In the genomic region with DNA sequence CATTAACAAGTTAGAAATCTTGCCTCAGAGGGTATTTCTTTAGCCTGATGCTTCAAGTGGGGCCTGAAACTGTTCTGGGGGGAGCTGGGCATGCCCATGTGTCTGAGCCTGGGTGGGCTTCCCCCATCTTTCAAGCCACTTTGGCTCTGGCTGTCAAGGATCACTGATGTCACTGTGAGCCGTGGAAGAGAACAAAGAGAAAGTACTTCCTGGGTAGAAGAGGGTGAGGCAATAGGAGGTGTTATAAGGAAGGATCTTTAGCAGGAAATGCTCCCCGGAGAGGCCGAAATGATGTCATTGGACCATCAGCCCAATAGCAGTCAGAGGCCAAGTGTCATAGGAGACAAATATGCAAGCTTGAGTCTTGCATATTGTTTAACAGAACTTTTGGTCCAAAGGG, we compare ENCODE assay signal across 1 cellular context.
TF ChIP-seq lines count a peak whose summit lies in the region.

No MANE protein-coding gene starts in this region.

TF ChIP-seq in HepG2, 621 proteins besides CTCF, POLR2A, EP300 and RAD21 (continued from another document):
- TF ChIP-seq, protein P1, sequence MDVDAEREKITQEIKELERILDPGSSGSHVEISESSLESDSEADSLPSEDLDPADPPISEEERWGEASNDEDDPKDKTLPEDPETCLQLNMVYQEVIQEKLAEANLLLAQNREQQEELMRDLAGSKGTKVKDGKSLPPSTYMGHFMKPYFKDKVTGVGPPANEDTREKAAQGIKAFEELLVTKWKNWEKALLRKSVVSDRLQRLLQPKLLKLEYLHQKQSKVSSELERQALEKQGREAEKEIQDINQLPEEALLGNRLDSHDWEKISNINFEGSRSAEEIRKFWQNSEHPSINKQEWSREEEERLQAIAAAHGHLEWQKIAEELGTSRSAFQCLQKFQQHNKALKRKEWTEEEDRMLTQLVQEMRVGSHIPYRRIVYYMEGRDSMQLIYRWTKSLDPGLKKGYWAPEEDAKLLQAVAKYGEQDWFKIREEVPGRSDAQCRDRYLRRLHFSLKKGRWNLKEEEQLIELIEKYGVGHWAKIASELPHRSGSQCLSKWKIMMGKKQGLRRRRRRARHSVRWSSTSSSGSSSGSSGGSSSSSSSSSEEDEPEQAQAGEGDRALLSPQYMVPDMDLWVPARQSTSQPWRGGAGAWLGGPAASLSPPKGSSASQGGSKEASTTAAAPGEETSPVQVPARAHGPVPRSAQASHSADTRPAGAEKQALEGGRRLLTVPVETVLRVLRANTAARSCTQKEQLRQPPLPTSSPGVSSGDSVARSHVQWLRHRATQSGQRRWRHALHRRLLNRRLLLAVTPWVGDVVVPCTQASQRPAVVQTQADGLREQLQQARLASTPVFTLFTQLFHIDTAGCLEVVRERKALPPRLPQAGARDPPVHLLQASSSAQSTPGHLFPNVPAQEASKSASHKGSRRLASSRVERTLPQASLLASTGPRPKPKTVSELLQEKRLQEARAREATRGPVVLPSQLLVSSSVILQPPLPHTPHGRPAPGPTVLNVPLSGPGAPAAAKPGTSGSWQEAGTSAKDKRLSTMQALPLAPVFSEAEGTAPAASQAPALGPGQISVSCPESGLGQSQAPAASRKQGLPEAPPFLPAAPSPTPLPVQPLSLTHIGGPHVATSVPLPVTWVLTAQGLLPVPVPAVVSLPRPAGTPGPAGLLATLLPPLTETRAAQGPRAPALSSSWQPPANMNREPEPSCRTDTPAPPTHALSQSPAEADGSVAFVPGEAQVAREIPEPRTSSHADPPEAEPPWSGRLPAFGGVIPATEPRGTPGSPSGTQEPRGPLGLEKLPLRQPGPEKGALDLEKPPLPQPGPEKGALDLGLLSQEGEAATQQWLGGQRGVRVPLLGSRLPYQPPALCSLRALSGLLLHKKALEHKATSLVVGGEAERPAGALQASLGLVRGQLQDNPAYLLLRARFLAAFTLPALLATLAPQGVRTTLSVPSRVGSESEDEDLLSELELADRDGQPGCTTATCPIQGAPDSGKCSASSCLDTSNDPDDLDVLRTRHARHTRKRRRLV (CRISPR knock-in tag; IDR thresholded peaks at IDR 0.05): no peak
- no peak for TF ChIP-seq KMT2A (CRISPR knock-in tag; IDR thresholded peaks at IDR 0.05)
- no peak for TF ChIP-seq FOXA1 (IDR thresholded peaks at IDR 0.05)
- TF ChIP-seq FOXA1 (CRISPR knock-in tag; IDR thresholded peaks at IDR 0.05): no peak
- TF ChIP-seq, protein P2, sequence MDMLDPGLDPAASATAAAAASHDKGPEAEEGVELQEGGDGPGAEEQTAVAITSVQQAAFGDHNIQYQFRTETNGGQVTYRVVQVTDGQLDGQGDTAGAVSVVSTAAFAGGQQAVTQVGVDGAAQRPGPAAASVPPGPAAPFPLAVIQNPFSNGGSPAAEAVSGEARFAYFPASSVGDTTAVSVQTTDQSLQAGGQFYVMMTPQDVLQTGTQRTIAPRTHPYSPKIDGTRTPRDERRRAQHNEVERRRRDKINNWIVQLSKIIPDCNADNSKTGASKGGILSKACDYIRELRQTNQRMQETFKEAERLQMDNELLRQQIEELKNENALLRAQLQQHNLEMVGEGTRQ (IDR thresholded peaks at IDR 0.05; ENCODE audit: low read depth, low read length): no peak
- TF ChIP-seq, protein P2 (CRISPR knock-in tag; IDR thresholded peaks at IDR 0.05; ENCODE audit: borderline replicate concordance): no peak
- TF ChIP-seq, protein P3, sequence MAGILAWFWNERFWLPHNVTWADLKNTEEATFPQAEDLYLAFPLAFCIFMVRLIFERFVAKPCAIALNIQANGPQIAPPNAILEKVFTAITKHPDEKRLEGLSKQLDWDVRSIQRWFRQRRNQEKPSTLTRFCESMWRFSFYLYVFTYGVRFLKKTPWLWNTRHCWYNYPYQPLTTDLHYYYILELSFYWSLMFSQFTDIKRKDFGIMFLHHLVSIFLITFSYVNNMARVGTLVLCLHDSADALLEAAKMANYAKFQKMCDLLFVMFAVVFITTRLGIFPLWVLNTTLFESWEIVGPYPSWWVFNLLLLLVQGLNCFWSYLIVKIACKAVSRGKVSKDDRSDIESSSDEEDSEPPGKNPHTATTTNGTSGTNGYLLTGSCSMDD (CRISPR knock-in tag; IDR thresholded peaks at IDR 0.05): no peak
